Comparison of ENCODE assay signal across 1 cellular context in the genomic region with DNA sequence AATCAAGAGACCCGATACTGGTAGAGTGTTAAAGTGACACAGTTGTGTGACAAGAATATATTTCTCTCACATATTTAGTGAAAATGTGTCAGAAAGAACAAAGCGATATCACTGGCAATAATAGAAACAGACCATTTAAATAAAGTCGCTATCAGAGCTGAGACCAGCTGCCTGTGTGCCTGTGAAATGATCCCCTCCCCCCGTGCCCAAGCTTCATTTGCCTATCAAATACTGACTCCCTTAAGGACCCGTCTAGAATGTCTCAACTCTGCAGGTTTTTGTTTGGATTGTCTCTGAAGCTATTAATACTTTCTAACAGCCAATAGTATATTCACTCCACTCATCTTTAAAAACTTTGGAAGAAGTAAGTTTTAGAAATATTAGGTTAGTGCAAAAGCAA.
TF ChIP-seq lines count a peak whose summit lies in the region.

No MANE protein-coding gene starts in this region.

TF ChIP-seq in WTC11, 78 proteins besides CTCF, POLR2A, EP300 and RAD21 (continued from another document):
- TF ChIP-seq, protein P1, sequence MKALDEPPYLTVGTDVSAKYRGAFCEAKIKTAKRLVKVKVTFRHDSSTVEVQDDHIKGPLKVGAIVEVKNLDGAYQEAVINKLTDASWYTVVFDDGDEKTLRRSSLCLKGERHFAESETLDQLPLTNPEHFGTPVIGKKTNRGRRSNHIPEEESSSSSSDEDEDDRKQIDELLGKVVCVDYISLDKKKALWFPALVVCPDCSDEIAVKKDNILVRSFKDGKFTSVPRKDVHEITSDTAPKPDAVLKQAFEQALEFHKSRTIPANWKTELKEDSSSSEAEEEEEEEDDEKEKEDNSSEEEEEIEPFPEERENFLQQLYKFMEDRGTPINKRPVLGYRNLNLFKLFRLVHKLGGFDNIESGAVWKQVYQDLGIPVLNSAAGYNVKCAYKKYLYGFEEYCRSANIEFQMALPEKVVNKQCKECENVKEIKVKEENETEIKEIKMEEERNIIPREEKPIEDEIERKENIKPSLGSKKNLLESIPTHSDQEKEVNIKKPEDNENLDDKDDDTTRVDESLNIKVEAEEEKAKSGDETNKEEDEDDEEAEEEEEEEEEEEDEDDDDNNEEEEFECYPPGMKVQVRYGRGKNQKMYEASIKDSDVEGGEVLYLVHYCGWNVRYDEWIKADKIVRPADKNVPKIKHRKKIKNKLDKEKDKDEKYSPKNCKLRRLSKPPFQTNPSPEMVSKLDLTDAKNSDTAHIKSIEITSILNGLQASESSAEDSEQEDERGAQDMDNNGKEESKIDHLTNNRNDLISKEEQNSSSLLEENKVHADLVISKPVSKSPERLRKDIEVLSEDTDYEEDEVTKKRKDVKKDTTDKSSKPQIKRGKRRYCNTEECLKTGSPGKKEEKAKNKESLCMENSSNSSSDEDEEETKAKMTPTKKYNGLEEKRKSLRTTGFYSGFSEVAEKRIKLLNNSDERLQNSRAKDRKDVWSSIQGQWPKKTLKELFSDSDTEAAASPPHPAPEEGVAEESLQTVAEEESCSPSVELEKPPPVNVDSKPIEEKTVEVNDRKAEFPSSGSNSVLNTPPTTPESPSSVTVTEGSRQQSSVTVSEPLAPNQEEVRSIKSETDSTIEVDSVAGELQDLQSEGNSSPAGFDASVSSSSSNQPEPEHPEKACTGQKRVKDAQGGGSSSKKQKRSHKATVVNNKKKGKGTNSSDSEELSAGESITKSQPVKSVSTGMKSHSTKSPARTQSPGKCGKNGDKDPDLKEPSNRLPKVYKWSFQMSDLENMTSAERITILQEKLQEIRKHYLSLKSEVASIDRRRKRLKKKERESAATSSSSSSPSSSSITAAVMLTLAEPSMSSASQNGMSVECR (CRISPR knock-in tag; IDR thresholded peaks at IDR 0.05; ENCODE audit: borderline replicate concordance), result no peak
TF ChIP-seq in WTC11: peak in this region for 0.
